ENCODE assay signal across 32 cellular contexts in the genomic region with DNA sequence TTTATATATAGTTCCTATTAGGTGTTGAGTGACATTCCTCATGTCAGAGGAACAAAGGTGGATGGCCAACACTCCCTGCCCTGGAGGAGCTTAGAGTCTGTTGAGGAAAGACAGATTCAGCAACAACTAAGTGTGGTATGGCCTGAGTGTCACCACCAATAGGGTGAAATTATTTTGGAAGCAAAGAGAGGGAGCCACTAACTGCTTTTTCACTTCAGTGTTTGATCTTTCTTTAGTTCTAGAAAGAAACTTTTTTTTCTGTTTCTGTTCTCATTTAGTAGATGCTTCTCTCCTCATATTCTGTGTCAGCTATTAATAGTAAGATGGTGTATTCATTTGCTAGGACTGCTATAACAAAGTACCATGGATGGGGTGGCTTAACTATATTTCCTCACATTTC.
"Had no signal": no experiment of that assay in that cellular context is flagged by ENCODE, and none has a peak within 500 bp of the region (broad histone marks: within the 10 kb centered on the region; RNA-seq: fewer than 3 reads in every experiment).

No MANE protein-coding gene starts in this region.

- H3K27ac ChIP-seq: adrenal gland, body of pancreas, breast epithelium, Peyer's patch, SJSA1 had no signal

- H3K9me3 Mint-ChIP-seq: activated CD4-positive, alpha-beta memory T cell treated with anti-CD3 and anti-CD28 coated beads for 36 hours; activated CD4-positive, alpha-beta T cell treated with anti-CD3 and anti-CD28 coated beads, Interleukin-2, amount 10 ng/mL, durations not matched to agents 24 days and 14 days; activated naive CD4-positive, alpha-beta T cell treated with anti-CD3 and anti-CD28 coated beads for 36 hours; activated naive CD4-positive, alpha-beta T cell treated with anti-CD3 and anti-CD28 coated beads, Interleukin-2, amount 50 U/mL, for 72 hours; activated T-cell treated with anti-CD3 and anti-CD28 coated beads, Interleukin-2, amount 50 U/mL, for 4 hours; activated T-helper 1 cell treated with anti-CD3 and anti-CD28 coated beads, Interleukin-12 subunit alpha, Interleukin-12 subunit beta, Interleukin-2, Interleukin-4 antibody, amounts not matched to agents 30 ng/mL and 10 ng/mL and 1 ng/mL, durations not matched to agents 14 hours and 24 hours and 36 hours; T-helper 1 cell treated with Interleukin-12 subunit alpha and Interleukin-12 subunit beta and Interleukin-4 antibody, amounts not matched to agents 30 μg/mL and 1 μg/mL, for 36 hours; T-helper 2 cell treated with Interferon-gamma antibody and Interleukin-4, amounts not matched to agents 5 μg/mL and 100 μg/mL, for 36 hours had no signal

- H3K27me3 Mint-ChIP-seq: activated CD4-positive, alpha-beta memory T cell treated with anti-CD3 and anti-CD28 coated beads for 36 hours; activated CD4-positive, alpha-beta T cell treated with anti-CD3 and anti-CD28 coated beads, Interleukin-2, amount 10 ng/mL, durations not matched to agents 24 days and 14 days had no signal

- DNase-seq: activated CD4-positive, alpha-beta memory T cell treated with anti-CD3 and anti-CD28 coated beads for 36 hours; activated CD4-positive, alpha-beta T cell treated with anti-CD3 and anti-CD28 coated beads, Interleukin-2, amount 10 ng/mL, durations not matched to agents 24 days and 14 days; activated CD8-positive, alpha-beta memory T cell treated with anti-CD3 and anti-CD28 coated beads, Interleukin-2, amount 50 U/mL, for 4 hours; activated gamma-delta T cell treated with Interleukin-2 at 50 U/mL for 16 hours; activated naive CD4-positive, alpha-beta T cell treated with anti-CD3 and anti-CD28 coated beads for 36 hours; activated T-cell treated with anti-CD3 and anti-CD28 coated beads for 4 hours; activated T-cell treated with anti-CD3 and anti-CD28 coated beads, Interleukin-2, amount 50 U/mL, for 4 hours; adrenal gland; body of pancreas; MG63; NCI-H1048; NCI-H1105 treated with DMSO at 0.1 percent for 48 hours; NCI-H1436; NCI-H1694 treated with DMSO at 0.1 percent for 48 hours; NCI-H2029; NCI-H345; NCI-H524 treated with DMSO at 0.1 percent for 48 hours; NCI-H748 treated with DMSO at 0.1 percent for 48 hours; NK-92 treated with Interleukin-12 subunit alpha and Interleukin-12 subunit beta, amount 100 ng/mL, for 24 hours; PC-3; Peyer's patch; RPMI8226; SHP77 treated with DMSO at 0.1 percent for 48 hours; SK-N-SH had no signal

- H3K4me1 ChIP-seq: adrenal gland, body of pancreas, breast epithelium, Peyer's patch, SJSA1 had no signal

- FAIRE-seq: astrocyte, TTC549 had no signal

- H3K4me1 Mint-ChIP-seq: activated CD4-positive, alpha-beta T cell treated with anti-CD3 and anti-CD28 coated beads, Interleukin-2, amount 10 ng/mL, durations not matched to agents 24 days and 14 days had no signal

- ATAC-seq: activated naive CD4-positive, alpha-beta T cell treated with anti-CD3 and anti-CD28 coated beads, Interleukin-2, amount 50 U/mL, for 72 hours; activated T-cell treated with anti-CD3 and anti-CD28 coated beads, Interleukin-2, amount 50 U/mL, for 4 hours; body of pancreas; PC-3 had no signal

- H3K27me3 ChIP-seq: adrenal gland, body of pancreas, breast epithelium, MG63, Peyer's patch, SJSA1 had no signal

- H3K4me3 Mint-ChIP-seq: activated CD4-positive, alpha-beta memory T cell treated with anti-CD3 and anti-CD28 coated beads for 36 hours; activated CD4-positive, alpha-beta T cell treated with anti-CD3 and anti-CD28 coated beads, Interleukin-2, amount 10 ng/mL, durations not matched to agents 24 days and 14 days; activated naive CD4-positive, alpha-beta T cell treated with anti-CD3 and anti-CD28 coated beads for 36 hours; activated T-cell treated with anti-CD3 and anti-CD28 coated beads, Interleukin-2, amount 50 U/mL, for 4 hours; activated T-helper 1 cell treated with anti-CD3 and anti-CD28 coated beads, Interleukin-12 subunit alpha, Interleukin-12 subunit beta, Interleukin-2, Interleukin-4 antibody, amounts not matched to agents 30 ng/mL and 10 ng/mL and 1 ng/mL, durations not matched to agents 14 hours and 24 hours and 36 hours; T-helper 1 cell treated with Interleukin-12 subunit alpha and Interleukin-12 subunit beta and Interleukin-4 antibody, amounts not matched to agents 30 μg/mL and 1 μg/mL, for 36 hours; T-helper 2 cell treated with Interferon-gamma antibody and Interleukin-4, amounts not matched to agents 5 μg/mL and 100 μg/mL, for 36 hours had no signal

- H3K27ac Mint-ChIP-seq: activated CD4-positive, alpha-beta memory T cell treated with anti-CD3 and anti-CD28 coated beads for 36 hours; activated CD4-positive, alpha-beta T cell treated with anti-CD3 and anti-CD28 coated beads, Interleukin-2, amount 10 ng/mL, durations not matched to agents 24 days and 14 days; activated naive CD4-positive, alpha-beta T cell treated with anti-CD3 and anti-CD28 coated beads for 36 hours; activated naive CD4-positive, alpha-beta T cell treated with anti-CD3 and anti-CD28 coated beads, Interleukin-2, amount 50 U/mL, for 72 hours; activated T-helper 1 cell treated with anti-CD3 and anti-CD28 coated beads, Interleukin-12 subunit alpha, Interleukin-12 subunit beta, Interleukin-2, Interleukin-4 antibody, amounts not matched to agents 30 ng/mL and 10 ng/mL and 1 ng/mL, durations not matched to agents 14 hours and 24 hours and 36 hours; T-helper 1 cell treated with Interleukin-12 subunit alpha and Interleukin-12 subunit beta and Interleukin-4 antibody, amounts not matched to agents 30 μg/mL and 1 μg/mL, for 36 hours; T-helper 2 cell treated with Interferon-gamma antibody and Interleukin-4, amounts not matched to agents 5 μg/mL and 100 μg/mL, for 36 hours had no signal
